2 cellular contexts compared by ENCODE assay signal in genomic region chr17:38978180-38978579, GRCh38.
TF ChIP-seq lines count a peak whose summit lies in the region.

No MANE protein-coding gene starts in this region.

TF ChIP-seq in IMR-90, 13 proteins besides CTCF, POLR2A, EP300 and RAD21:
- TF ChIP-seq NFE2L2 (IDR thresholded peaks at IDR 0.05; ENCODE audit: low read depth, low read length) (no peak), MAZ (IDR thresholded peaks at IDR 0.05; ENCODE audit: borderline replicate concordance, low read depth, low read length) (no peak), BHLHE40 (IDR thresholded peaks at IDR 0.05; ENCODE audit: low read depth, low read length) (no peak), RCOR1 (IDR thresholded peaks at IDR 0.05; ENCODE audit: insufficient replicate concordance, low read length) (no peak), CEBPB (IDR thresholded peaks at IDR 0.05; ENCODE audit: low read depth, low read length) (no peak), FOS (IDR thresholded peaks at IDR 0.05; ENCODE audit: low read depth, low read length) (no peak), CHD1 (IDR thresholded peaks at IDR 0.05; ENCODE audit: low read depth, low read length) (no peak), MAFK (IDR thresholded peaks at IDR 0.05; ENCODE audit: low read depth, low read length) (no peak), MXI1 (IDR thresholded peaks at IDR 0.05; ENCODE audit: borderline replicate concordance, low read depth, low read length) (no peak)
- TF ChIP-seq, protein P1, sequence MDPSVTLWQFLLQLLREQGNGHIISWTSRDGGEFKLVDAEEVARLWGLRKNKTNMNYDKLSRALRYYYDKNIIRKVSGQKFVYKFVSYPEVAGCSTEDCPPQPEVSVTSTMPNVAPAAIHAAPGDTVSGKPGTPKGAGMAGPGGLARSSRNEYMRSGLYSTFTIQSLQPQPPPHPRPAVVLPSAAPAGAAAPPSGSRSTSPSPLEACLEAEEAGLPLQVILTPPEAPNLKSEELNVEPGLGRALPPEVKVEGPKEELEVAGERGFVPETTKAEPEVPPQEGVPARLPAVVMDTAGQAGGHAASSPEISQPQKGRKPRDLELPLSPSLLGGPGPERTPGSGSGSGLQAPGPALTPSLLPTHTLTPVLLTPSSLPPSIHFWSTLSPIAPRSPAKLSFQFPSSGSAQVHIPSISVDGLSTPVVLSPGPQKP (IDR thresholded peaks at IDR 0.05; ENCODE audit: borderline replicate concordance, low read depth, low read length), result no peak
TF ChIP-seq in IMR-90: peak in this region for 0.

TF ChIP-seq in H1, 55 proteins besides CTCF, POLR2A, EP300 and RAD21:
- TF ChIP-seq TCF12 (IDR thresholded peaks at IDR 0.05; ENCODE audit: low read depth, low read length) (no peak), YY1 (IDR thresholded peaks at IDR 0.05; ENCODE audit: low read depth, low read length) (no peak), SIX5 (IDR thresholded peaks at IDR 0.05; ENCODE audit: low read depth, low read length) (no peak), KDM1A (IDR thresholded peaks at IDR 0.05; ENCODE audit: borderline replicate concordance, low read length) (peak; percentile 57; the same call in 1 of the 2 replicates), HDAC2 (IDR thresholded peaks at IDR 0.05; ENCODE audit: borderline replicate concordance in 1 of 2, low read depth in 2 of 2, low read length in 2 of 2) (peak in 1 of 2 experiments; percentile 69; a peak in 1 of 4 replicates), RBBP5 (IDR thresholded peaks at IDR 0.05; ENCODE audit: borderline replicate concordance, low read depth, low read length) (no peak)
